ENCODE assay signal across 1 cellular context in genomic region chr15:90994417-90995311, GRCh38.
TF ChIP-seq lines count a peak whose summit lies in the region.

A gene with protein sequence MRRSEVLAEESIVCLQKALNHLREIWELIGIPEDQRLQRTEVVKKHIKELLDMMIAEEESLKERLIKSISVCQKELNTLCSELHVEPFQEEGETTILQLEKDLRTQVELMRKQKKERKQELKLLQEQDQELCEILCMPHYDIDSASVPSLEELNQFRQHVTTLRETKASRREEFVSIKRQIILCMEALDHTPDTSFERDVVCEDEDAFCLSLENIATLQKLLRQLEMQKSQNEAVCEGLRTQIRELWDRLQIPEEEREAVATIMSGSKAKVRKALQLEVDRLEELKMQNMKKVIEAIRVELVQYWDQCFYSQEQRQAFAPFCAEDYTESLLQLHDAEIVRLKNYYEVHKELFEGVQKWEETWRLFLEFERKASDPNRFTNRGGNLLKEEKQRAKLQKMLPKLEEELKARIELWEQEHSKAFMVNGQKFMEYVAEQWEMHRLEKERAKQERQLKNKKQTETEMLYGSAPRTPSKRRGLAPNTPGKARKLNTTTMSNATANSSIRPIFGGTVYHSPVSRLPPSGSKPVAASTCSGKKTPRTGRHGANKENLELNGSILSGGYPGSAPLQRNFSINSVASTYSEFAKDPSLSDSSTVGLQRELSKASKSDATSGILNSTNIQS (minus strand): TSS chr15:90994535. CDS start chr15:90994417, 118 bp downstream.

TF ChIP-seq in K562, 482 proteins besides CTCF, POLR2A, EP300 and RAD21 (continued from another document and continues in another):
- TF ChIP-seq XRCC3 (IDR thresholded peaks at IDR 0.05) = no peak
- TF ChIP-seq, protein P1, sequence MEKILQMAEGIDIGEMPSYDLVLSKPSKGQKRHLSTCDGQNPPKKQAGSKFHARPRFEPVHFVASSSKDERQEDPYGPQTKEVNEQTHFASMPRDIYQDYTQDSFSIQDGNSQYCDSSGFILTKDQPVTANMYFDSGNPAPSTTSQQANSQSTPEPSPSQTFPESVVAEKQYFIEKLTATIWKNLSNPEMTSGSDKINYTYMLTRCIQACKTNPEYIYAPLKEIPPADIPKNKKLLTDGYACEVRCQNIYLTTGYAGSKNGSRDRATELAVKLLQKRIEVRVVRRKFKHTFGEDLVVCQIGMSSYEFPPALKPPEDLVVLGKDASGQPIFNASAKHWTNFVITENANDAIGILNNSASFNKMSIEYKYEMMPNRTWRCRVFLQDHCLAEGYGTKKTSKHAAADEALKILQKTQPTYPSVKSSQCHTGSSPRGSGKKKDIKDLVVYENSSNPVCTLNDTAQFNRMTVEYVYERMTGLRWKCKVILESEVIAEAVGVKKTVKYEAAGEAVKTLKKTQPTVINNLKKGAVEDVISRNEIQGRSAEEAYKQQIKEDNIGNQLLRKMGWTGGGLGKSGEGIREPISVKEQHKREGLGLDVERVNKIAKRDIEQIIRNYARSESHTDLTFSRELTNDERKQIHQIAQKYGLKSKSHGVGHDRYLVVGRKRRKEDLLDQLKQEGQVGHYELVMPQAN (IDR thresholded peaks at IDR 0.05; ENCODE audit: borderline replicate concordance) = peak; percentile 53; the same call in 1 of the 2 replicates
- TF ChIP-seq HNRNPH1 (optimal IDR thresholded peaks at IDR 0.05; ENCODE audit: low read depth, low read length) = no peak
- no peak for TF ChIP-seq PTRF (tag; IDR thresholded peaks at IDR 0.05)
- TF ChIP-seq ZKSCAN8 (CRISPR knock-in tag; IDR thresholded peaks at IDR 0.05) = no peak
- no peak for TF ChIP-seq PHF21A (IDR thresholded peaks at IDR 0.05; ENCODE audit: borderline replicate concordance, low read depth)
- no peak for TF ChIP-seq HNRNPK (IDR thresholded peaks at IDR 0.05; ENCODE audit: low read depth, low read length, poor library complexity, severe bottlenecking)
- TF ChIP-seq THAP7 (CRISPR knock-in tag; IDR thresholded peaks at IDR 0.05) = no peak
- TF ChIP-seq BRD4 (IDR thresholded peaks at IDR 0.05) = no peak
- no peak; the same call in 1 of the 2 replicates for TF ChIP-seq ZNF408 (CRISPR knock-in tag; IDR thresholded peaks at IDR 0.05; ENCODE audit: low read depth)
- TF ChIP-seq CREBBP (IDR thresholded peaks at IDR 0.05; ENCODE audit: low read depth, low read length) = no peak
- peak; percentile 80; the same call in 1 of the 2 replicates for TF ChIP-seq XRCC5 (IDR thresholded peaks at IDR 0.05; ENCODE audit: low read depth, low read length)
- TF ChIP-seq ZNF12 (CRISPR knock-in tag; IDR thresholded peaks at IDR 0.05) = no peak
- TF ChIP-seq ZNF586 (CRISPR knock-in tag; conservative IDR thresholded peaks at IDR 0.05) = no peak
- TF ChIP-seq ZNF76 (CRISPR knock-in tag; IDR thresholded peaks at IDR 0.05; ENCODE audit: borderline replicate concordance) = no peak
- TF ChIP-seq, protein P2, sequence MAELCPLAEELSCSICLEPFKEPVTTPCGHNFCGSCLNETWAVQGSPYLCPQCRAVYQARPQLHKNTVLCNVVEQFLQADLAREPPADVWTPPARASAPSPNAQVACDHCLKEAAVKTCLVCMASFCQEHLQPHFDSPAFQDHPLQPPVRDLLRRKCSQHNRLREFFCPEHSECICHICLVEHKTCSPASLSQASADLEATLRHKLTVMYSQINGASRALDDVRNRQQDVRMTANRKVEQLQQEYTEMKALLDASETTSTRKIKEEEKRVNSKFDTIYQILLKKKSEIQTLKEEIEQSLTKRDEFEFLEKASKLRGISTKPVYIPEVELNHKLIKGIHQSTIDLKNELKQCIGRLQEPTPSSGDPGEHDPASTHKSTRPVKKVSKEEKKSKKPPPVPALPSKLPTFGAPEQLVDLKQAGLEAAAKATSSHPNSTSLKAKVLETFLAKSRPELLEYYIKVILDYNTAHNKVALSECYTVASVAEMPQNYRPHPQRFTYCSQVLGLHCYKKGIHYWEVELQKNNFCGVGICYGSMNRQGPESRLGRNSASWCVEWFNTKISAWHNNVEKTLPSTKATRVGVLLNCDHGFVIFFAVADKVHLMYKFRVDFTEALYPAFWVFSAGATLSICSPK (IDR thresholded peaks at IDR 0.05; ENCODE audit: borderline replicate concordance) = no peak
- peak; percentile 89 for TF ChIP-seq POLR2AphosphoS5 (IDR thresholded peaks at IDR 0.05; ENCODE audit: control insufficient read depth, insufficient read depth, low read depth, low read length)
- TF ChIP-seq, protein P3, sequence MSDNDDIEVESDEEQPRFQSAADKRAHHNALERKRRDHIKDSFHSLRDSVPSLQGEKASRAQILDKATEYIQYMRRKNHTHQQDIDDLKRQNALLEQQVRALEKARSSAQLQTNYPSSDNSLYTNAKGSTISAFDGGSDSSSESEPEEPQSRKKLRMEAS (CRISPR knock-in tag; IDR thresholded peaks at IDR 0.05) = peak; percentile 81
- peak; percentile 70 for TF ChIP-seq HNRNPLL (IDR thresholded peaks at IDR 0.05; ENCODE audit: low read depth, low read length, poor library complexity, severe bottlenecking)
- TF ChIP-seq KLF6 (CRISPR knock-in tag; IDR thresholded peaks at IDR 0.05; ENCODE audit: borderline replicate concordance) = peak; percentile 51; the same call in 1 of the 2 replicates
- no peak for TF ChIP-seq HMG20A (CRISPR knock-in tag; conservative IDR thresholded peaks at IDR 0.05)
- TF ChIP-seq SMAD3 (CRISPR knock-in tag; conservative IDR thresholded peaks at IDR 0.05) = no peak
- no peak for TF ChIP-seq SIRT6 (IDR thresholded peaks at IDR 0.05; ENCODE audit: low read depth, low read length)
- TF ChIP-seq GABPB2 (CRISPR knock-in tag; conservative IDR thresholded peaks at IDR 0.05) = 0 out of 2 replicates have a peak, but pooled peaks have one; percentile 7
- no peak for TF ChIP-seq POLR3A (IDR thresholded peaks at IDR 0.05; ENCODE audit: borderline replicate concordance, extremely low read depth, insufficient read depth, insufficient read length)
- no peak for TF ChIP-seq POU5F1 (IDR thresholded peaks at IDR 0.05; ENCODE audit: borderline replicate concordance, low read depth, low read length, partially characterized antibody)
- TF ChIP-seq ZNF324 (CRISPR knock-in tag; IDR thresholded peaks at IDR 0.05) = no peak
- TF ChIP-seq, protein P4, sequence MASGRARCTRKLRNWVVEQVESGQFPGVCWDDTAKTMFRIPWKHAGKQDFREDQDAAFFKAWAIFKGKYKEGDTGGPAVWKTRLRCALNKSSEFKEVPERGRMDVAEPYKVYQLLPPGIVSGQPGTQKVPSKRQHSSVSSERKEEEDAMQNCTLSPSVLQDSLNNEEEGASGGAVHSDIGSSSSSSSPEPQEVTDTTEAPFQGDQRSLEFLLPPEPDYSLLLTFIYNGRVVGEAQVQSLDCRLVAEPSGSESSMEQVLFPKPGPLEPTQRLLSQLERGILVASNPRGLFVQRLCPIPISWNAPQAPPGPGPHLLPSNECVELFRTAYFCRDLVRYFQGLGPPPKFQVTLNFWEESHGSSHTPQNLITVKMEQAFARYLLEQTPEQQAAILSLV (tag; IDR thresholded peaks at IDR 0.05) = no peak
- peak; percentile 66 for TF ChIP-seq ESRRA (IDR thresholded peaks at IDR 0.05; ENCODE audit: borderline replicate concordance, low read depth)
- TF ChIP-seq ZBTB33 (CRISPR knock-in tag; IDR thresholded peaks at IDR 0.05) = peak; percentile 45
- TF ChIP-seq, protein P5, sequence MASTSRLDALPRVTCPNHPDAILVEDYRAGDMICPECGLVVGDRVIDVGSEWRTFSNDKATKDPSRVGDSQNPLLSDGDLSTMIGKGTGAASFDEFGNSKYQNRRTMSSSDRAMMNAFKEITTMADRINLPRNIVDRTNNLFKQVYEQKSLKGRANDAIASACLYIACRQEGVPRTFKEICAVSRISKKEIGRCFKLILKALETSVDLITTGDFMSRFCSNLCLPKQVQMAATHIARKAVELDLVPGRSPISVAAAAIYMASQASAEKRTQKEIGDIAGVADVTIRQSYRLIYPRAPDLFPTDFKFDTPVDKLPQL (IDR thresholded peaks at IDR 0.05; ENCODE audit: extremely low read depth, insufficient read length) = no peak
- peak; percentile 93 for TF ChIP-seq SMAD4 (CRISPR knock-in tag; conservative IDR thresholded peaks at IDR 0.05)
- TF ChIP-seq RFX1 (IDR thresholded peaks at IDR 0.05) = no peak
- TF ChIP-seq NCOR1 (IDR thresholded peaks at IDR 0.05) = no peak
- no peak for TF ChIP-seq HNRNPUL1 (IDR thresholded peaks at IDR 0.05; ENCODE audit: low read length)
- TF ChIP-seq PCBP1 (IDR thresholded peaks at IDR 0.05; ENCODE audit: low read depth, low read length, poor library complexity, severe bottlenecking) = peak; percentile 57
- no peak for TF ChIP-seq NFE2 (IDR thresholded peaks at IDR 0.05; ENCODE audit: low read depth)
- no peak for TF ChIP-seq CBFA2T2 (conservative IDR thresholded peaks at IDR 0.05)
- TF ChIP-seq, protein P6, sequence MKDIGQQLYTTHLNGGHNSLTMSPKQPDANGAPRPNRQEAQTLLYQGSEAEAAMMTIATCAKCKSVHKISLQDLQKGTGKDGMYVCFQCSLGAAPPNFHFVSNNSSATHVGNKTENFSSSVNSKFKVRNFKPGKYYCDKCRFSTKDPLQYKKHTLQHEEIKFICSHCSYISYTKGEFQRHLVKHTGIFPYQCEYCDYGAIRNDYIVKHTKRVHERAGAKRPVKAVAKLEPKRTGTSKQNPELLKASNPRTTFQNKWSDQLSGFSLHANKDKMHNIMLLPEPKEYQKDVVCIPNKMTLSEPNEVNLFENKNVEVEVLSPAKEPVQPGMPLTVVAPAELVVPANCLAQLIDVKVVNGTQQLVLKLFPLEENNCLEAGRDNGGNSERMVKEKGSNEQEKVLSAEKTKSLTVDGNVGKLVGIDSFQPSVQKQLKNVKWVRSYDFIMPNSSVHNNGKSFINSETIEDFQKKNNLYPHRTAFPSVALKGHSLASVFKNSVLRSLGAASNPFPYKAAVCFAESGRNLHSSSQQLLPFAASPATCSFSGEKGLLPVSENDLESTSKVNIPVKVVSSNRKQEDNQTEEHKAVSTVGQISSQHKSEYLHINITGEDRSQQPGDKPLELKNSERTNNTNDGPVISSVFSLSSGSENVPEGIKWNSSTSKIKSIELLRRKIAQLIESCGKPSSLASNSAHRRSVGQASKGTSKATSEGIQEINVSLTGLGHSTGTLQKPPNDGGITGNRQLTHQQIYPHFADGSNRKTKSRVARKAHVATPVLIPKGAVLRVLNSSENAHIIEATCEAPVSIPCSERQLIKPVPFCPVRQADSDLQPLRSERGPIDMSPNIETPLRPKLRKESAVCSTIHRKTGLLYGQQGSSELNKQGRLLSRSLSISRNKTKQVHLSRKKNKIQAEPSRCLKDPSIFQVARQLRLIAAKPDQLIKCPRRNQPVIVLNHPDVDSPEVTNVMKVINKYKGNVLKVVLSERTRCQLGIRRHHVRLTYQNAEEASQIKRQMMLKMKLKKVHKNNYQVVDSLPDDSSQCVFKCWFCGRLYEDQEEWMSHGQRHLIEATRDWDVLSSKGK (CRISPR knock-in tag; IDR thresholded peaks at IDR 0.05) = no peak
- no peak for TF ChIP-seq TAL1 (IDR thresholded peaks at IDR 0.05)
- TF ChIP-seq, protein P7, sequence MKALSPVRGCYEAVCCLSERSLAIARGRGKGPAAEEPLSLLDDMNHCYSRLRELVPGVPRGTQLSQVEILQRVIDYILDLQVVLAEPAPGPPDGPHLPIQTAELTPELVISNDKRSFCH (CRISPR knock-in tag; IDR thresholded peaks at IDR 0.05) = no peak
- TF ChIP-seq, protein P7 (tag; IDR thresholded peaks at IDR 0.05) = no peak; the same call in 1 of the 2 replicates
- no peak for TF ChIP-seq ZNF347 (CRISPR knock-in tag; IDR thresholded peaks at IDR 0.05; ENCODE audit: low read depth)
- TF ChIP-seq, protein P8, sequence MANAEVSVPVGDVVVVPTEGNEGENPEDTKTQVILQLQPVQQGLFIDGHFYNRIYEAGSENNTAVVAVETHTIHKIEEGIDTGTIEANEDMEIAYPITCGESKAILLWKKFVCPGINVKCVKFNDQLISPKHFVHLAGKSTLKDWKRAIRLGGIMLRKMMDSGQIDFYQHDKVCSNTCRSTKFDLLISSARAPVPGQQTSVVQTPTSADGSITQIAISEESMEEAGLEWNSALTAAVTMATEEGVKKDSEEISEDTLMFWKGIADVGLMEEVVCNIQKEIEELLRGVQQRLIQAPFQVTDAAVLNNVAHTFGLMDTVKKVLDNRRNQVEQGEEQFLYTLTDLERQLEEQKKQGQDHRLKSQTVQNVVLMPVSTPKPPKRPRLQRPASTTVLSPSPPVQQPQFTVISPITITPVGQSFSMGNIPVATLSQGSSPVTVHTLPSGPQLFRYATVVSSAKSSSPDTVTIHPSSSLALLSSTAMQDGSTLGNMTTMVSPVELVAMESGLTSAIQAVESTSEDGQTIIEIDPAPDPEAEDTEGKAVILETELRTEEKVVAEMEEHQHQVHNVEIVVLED (CRISPR knock-in tag; IDR thresholded peaks at IDR 0.05) = peak; percentile 62
- TF ChIP-seq SMAD2 (IDR thresholded peaks at IDR 0.05; ENCODE audit: low read depth, low read length) = no peak
- TF ChIP-seq HOXB6 (CRISPR knock-in tag; IDR thresholded peaks at IDR 0.05; ENCODE audit: borderline replicate concordance) = no peak
- no peak for TF ChIP-seq CCAR2 (IDR thresholded peaks at IDR 0.05; ENCODE audit: low read depth, low read length)
- TF ChIP-seq, protein P9, sequence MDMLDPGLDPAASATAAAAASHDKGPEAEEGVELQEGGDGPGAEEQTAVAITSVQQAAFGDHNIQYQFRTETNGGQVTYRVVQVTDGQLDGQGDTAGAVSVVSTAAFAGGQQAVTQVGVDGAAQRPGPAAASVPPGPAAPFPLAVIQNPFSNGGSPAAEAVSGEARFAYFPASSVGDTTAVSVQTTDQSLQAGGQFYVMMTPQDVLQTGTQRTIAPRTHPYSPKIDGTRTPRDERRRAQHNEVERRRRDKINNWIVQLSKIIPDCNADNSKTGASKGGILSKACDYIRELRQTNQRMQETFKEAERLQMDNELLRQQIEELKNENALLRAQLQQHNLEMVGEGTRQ (CRISPR knock-in tag; IDR thresholded peaks at IDR 0.05) = no peak
- no peak for TF ChIP-seq U2AF1 (optimal IDR thresholded peaks at IDR 0.05; ENCODE audit: low read depth, low read length)
- TF ChIP-seq HLTF (IDR thresholded peaks at IDR 0.05) = no peak; the same call in 1 of the 2 replicates
- TF ChIP-seq SREBF1 (IDR thresholded peaks at IDR 0.05; ENCODE audit: borderline replicate concordance, low read depth, low read length) = no peak
- no peak for TF ChIP-seq ZZZ3 (IDR thresholded peaks at IDR 0.05)
- TF ChIP-seq FOS (IDR thresholded peaks at IDR 0.05; ENCODE audit: extremely low read depth, insufficient read length) = peak; percentile 49
